Comparison of ENCODE assay signal across 13 cellular contexts in genomic region chr11:76166314-76166713, GRCh38. TPM values are rescaled to one million over a fixed set of nuclear protein-coding genes. Genes with fewer than 3 reads are reported as not detected.
DNase-seq lines count a peak whose midpoint lies in the region; ATAC-seq and TF ChIP-seq lines count a peak whose summit lies in the region.
"Had no signal": no experiment of that assay in that cellular context is flagged by ENCODE, and none has a peak within 500 bp of the region (broad histone marks: within the 10 kb centered on the region; RNA-seq: fewer than 3 reads in every experiment).

No MANE protein-coding gene starts in this region.

- H4K20me1 ChIP-seq in H9 (ENCODE audit: control insufficient read depth, insufficient read depth, insufficient read length) = no peaks in the 10 kb centered on the region

- WGBS in H9 (ENCODE audit: extremely low coverage, insufficient read length, low lambda C conversion rate) = no CpG with 5 or more reads among the region's 6 CpGs
- 79 to 87% methylated on average over 6 of the region's 6 CpGs for WGBS in aorta, 2 donors

- H3K4me1 Mint-ChIP-seq in H9 = no peaks in the 10 kb centered on the region
- peaks cover 9 to 23% of the 10 kb centered on the region in 2 donors for H3K4me1 Mint-ChIP-seq in stimulated activated naive B cell treated with anti-CD40 and anti-IgM and Interleukin-4, amounts not matched to agents 10 μg/mL and 1 μg/mL and 100 μg/mL, for 72 hours
- H3K4me1 Mint-ChIP-seq: CD8-positive, alpha-beta memory T cell had no signal

- H3K4me2 ChIP-seq in H9 (ENCODE audit: insufficient read depth, insufficient read length, low read length) = no peak overlapping the region

- H3K36me3 ChIP-seq in aorta (ENCODE audit: control insufficient read depth in 1 of 2, insufficient read depth in 2 of 2, low read length in 1 of 2) = no peaks in the 10 kb centered on the region

- H2BK120ac ChIP-seq in H9 (ENCODE audit: low read depth, low read length, poor library complexity, severe bottlenecking) = no peak overlapping the region

- no peak overlapping the region for H2BK20ac ChIP-seq in H9 (ENCODE audit: low read depth, low read length, poor library complexity, severe bottlenecking)

- no peaks in the 10 kb centered on the region for H3K23me2 ChIP-seq in H9 (ENCODE audit: insufficient read length, low read depth, low read length, poor library complexity, severe bottlenecking)

- H2BK15ac ChIP-seq in H9 (ENCODE audit: low read depth, low read length) = no peak overlapping the region

- no peak overlapping the region for H2AFZ ChIP-seq in H9 (ENCODE audit: low read length)

- no peak overlapping the region for H3K9ac ChIP-seq in H9 (ENCODE audit: extremely low read depth, insufficient read length, low read length)

- no peak overlapping the region for H3K4me3 ChIP-seq in aorta (ENCODE audit: low read length in 2 of 2)

- H4K91ac ChIP-seq in H9 (ENCODE audit: insufficient read length, low read depth, low read length) = no peak overlapping the region

- H3K27me3 ChIP-seq in H9 (ENCODE audit: insufficient read depth, low read length) (no peaks in the 10 kb centered on the region; the same call in 1 of the 2 replicates), aorta (ENCODE audit: control insufficient read depth in 1 of 2, insufficient read depth in 2 of 2, low read length in 1 of 2) (no peaks in the 10 kb centered on the region)

- H2AK5ac ChIP-seq in H9 (ENCODE audit: insufficient read length, low read length) = no peak overlapping the region

- no peak overlapping the region for H3K56ac ChIP-seq in H9 (ENCODE audit: insufficient read length, low read depth, low read length)

- no peak for TF ChIP-seq CTCF in H9 (conservative IDR thresholded peaks at IDR 0.05)

- no peak overlapping the region; a peak in 1 of 7 replicates for H3K27ac Mint-ChIP-seq in H9
- H3K27ac Mint-ChIP-seq in stimulated activated naive B cell treated with anti-CD40 and anti-IgM and Interleukin-4, amounts not matched to agents 10 μg/mL and 1 μg/mL and 100 μg/mL, for 72 hours = no peak overlapping the region

- intact Hi-C loops in left ventricle myocardium superior (cut with micrococcal nuclease) = no loop called here
- intact Hi-C loops in Right ventricle myocardium superior (cut with DNase I) = no loop called here
- intact Hi-C loops in aorta (cut with DNase I) = no loop called here

- no peaks in the 10 kb centered on the region for H3K36me3 Mint-ChIP-seq in H9 (ENCODE audit: insufficient read depth in 1 of 3, low read depth in 3 of 3)
- no peaks in the 10 kb centered on the region for H3K36me3 Mint-ChIP-seq in stimulated activated naive B cell treated with anti-CD40 and anti-IgM and Interleukin-4, amounts not matched to agents 10 μg/mL and 1 μg/mL and 100 μg/mL, for 72 hours
- H3K36me3 Mint-ChIP-seq: CD8-positive, alpha-beta memory T cell had no signal

- no peak overlapping the region for H3K18ac ChIP-seq in H9 (ENCODE audit: insufficient read length, low read depth, low read length)

- ATAC-seq in left ventricle myocardium superior (no peak), Right ventricle myocardium superior (ENCODE audit: poor library complexity) (no peak), aorta (ENCODE audit: low FRiP score) (no peak), HG03280 (IDR thresholded peaks at IDR 0.05; ENCODE audit: unreplicated experiment) (no peak), esophagus mucosa (no peak)
- ATAC-seq in stimulated activated naive B cell treated with anti-CD40 and anti-IgM and Interleukin-4, amounts not matched to agents 10 μg/mL and 1 μg/mL and 100 μg/mL, for 72 hours (replicated peaks) = peak; percentile 88 to 90

- no peak overlapping the region for H2BK5ac ChIP-seq in H9 (ENCODE audit: insufficient read length, low read length)

- no peak overlapping the region for H2BK12ac ChIP-seq in H9 (ENCODE audit: insufficient read length, low read depth, low read length)

- no peak overlapping the region for H3K23ac ChIP-seq in H9 (ENCODE audit: insufficient read length, low read depth, low read length)

- H3K79me2 ChIP-seq in H9 (ENCODE audit: insufficient read depth, low read length) = no peaks in the 10 kb centered on the region

- peaks cover 73% of the 10 kb centered on the region for H3K27me3 Mint-ChIP-seq in H9 (ENCODE audit: low read depth)
- H3K27me3 Mint-ChIP-seq in stimulated activated naive B cell treated with anti-CD40 and anti-IgM and Interleukin-4, amounts not matched to agents 10 μg/mL and 1 μg/mL and 100 μg/mL, for 72 hours = peaks cover 6 to 12% of the 10 kb centered on the region in 2 donors

- H3K4ac ChIP-seq in H9 (ENCODE audit: low read depth, low read length) = no peak overlapping the region

- H3K9me3 Mint-ChIP-seq in H9 = no peaks in the 10 kb centered on the region; a peak in 1 of 5 replicates
- H3K9me3 Mint-ChIP-seq in stimulated activated naive B cell treated with anti-CD40 and anti-IgM and Interleukin-4, amounts not matched to agents 10 μg/mL and 1 μg/mL and 100 μg/mL, for 72 hours = no peaks in the 10 kb centered on the region
- H3K9me3 Mint-ChIP-seq: CD8-positive, alpha-beta memory T cell had no signal

- no peak overlapping the region for H3K27ac ChIP-seq in H9 (ENCODE audit: insufficient read length, low read depth, low read length)
- no peak overlapping the region for H3K27ac ChIP-seq in aorta (ENCODE audit: low read depth in 1 of 2, low read length in 2 of 2)

- no peak overlapping the region for H3T11ph ChIP-seq in H9 (ENCODE audit: low read length)

- H3K4me3 Mint-ChIP-seq in H9 = no peak overlapping the region
- H3K4me3 Mint-ChIP-seq in stimulated activated naive B cell treated with anti-CD40 and anti-IgM and Interleukin-4, amounts not matched to agents 10 μg/mL and 1 μg/mL and 100 μg/mL, for 72 hours = no peak overlapping the region
- H3K4me3 Mint-ChIP-seq: CD8-positive, alpha-beta memory T cell had no signal

- DNase-seq in left ventricle myocardium superior (peak; percentile 6), Right ventricle myocardium superior (no peak), H9 (no peak), OCI-M1 (lab: John Stamatoyannopoulos, UW) (peak; percentile 47), aorta (no peak)
- peak; percentile 46 for DNase-seq in stimulated activated naive B cell treated with anti-CD40 and anti-IgM and Interleukin-4, amounts not matched to agents 10 μg/mL and 1 μg/mL and 100 μg/mL, for 72 hours
- DNase-seq: activated gamma-delta T cell treated with Interleukin-2 at 50 U/mL for 16 hours; effector memory CD4-positive, alpha-beta T cell; small intestine had no signal

- H4K8ac ChIP-seq in H9 (replicated peaks; ENCODE audit: insufficient read length, low read depth, low read length) = no peak overlapping the region

- 0 out of 2 replicates have a peak, but pooled peaks cover 2% of the 10 kb centered on the region for H3K4me1 ChIP-seq in H9 (ENCODE audit: insufficient read depth, low read length)
- H3K4me1 ChIP-seq in aorta (ENCODE audit: control insufficient read depth in 1 of 2, insufficient read depth in 2 of 2, low read length in 2 of 2) = no peaks in the 10 kb centered on the region

- no peaks in the 10 kb centered on the region for H3K79me1 ChIP-seq in H9 (ENCODE audit: insufficient read depth, low read depth, low read length, poor library complexity, severe bottlenecking)

- no peak overlapping the region for H4K5ac ChIP-seq in H9 (ENCODE audit: insufficient read length, low read depth, low read length)

- peak overlapping the region; percentile 17; the same call in 1 of the 2 replicates for H3K14ac ChIP-seq in H9 (ENCODE audit: insufficient read depth, low read length)

- no peaks in the 10 kb centered on the region for H3K9me3 ChIP-seq in H9 (ENCODE audit: control insufficient read depth, low read depth, low read length)
- H3K9me3 ChIP-seq in aorta (ENCODE audit: control insufficient read depth, low read length) = no peaks in the 10 kb centered on the region

RNA-seq across cellular contexts. Expression of gene WNT11, which starts 40.0 kb away (rescaled TPM):
- total RNA-seq in left ventricle myocardium superior (15.2 TPM), Right ventricle myocardium superior (20.0 TPM), H9 (2021) (0.18 TPM in 1 of 2 replicates, not detected in the other), aorta (10 to 100 TPM in 1 of 2 donors, 1 to 10 TPM in 1; 7.4 to 30.0 TPM), esophagus mucosa (0.08 TPM)
- under 1 TPM; 0.25 to 0.87 TPM for polyA plus RNA-seq in aorta
- total RNA-seq: T-helper 2 cell treated with Interferon-gamma antibody and Interleukin-4, amounts not matched to agents 100 ng/mL and 5 ng/mL, for 36 hours had no signal

Comparison
In these comparisons a context has a peak if more than half of its experiments do, and no peak if none do; other contexts are left out.
1. DNase-seq: peak in left ventricle myocardium superior (single experiment), OCI-M1 (single experiment) and stimulated activated naive B cell treated with anti-CD40 and anti-IgM and Interleukin-4, amounts not matched to agents 10 μg/mL and 1 μg/mL and 100 μg/mL, for 72 hours (single experiment); none in Right ventricle myocardium superior (single experiment), H9 (single experiment) and aorta (0 of 2).
2. ATAC-seq: peak in stimulated activated naive B cell treated with anti-CD40 and anti-IgM and Interleukin-4, amounts not matched to agents 10 μg/mL and 1 μg/mL and 100 μg/mL, for 72 hours (2 of 2); none in left ventricle myocardium superior (single experiment), Right ventricle myocardium superior (single experiment), aorta (single experiment), HG03280 (single experiment) and esophagus mucosa (single experiment).